Comparison of ENCODE assay signal across 10 cellular contexts in genomic region chr1:228986093-228986904, GRCh38.
A peak's percentile ranks its signal among the peaks of the same experiment; 100 is the strongest.
DNase-seq lines count a peak whose midpoint lies in the region; ATAC-seq and TF ChIP-seq lines count a peak whose summit lies in the region.
"Had no signal": no experiment of that assay in that cellular context is flagged by ENCODE, and none has a peak within 500 bp of the region (broad histone marks: within the 10 kb centered on the region; RNA-seq: fewer than 3 reads in every experiment).

No MANE protein-coding gene starts in this region.

- no peak for TF ChIP-seq POLR2A in vagina (IDR thresholded peaks at IDR 0.05)

- H3K27ac ChIP-seq in SK-N-SH (ENCODE audit: low read depth in 2 of 2, low read length in 1 of 2) (no peak overlapping the region; a peak in 1 of 4 replicates), vagina (no peak overlapping the region)

- intact Hi-C loops in vagina (cut with DNase I): no loop called here

- TF ChIP-seq CTCF in SK-N-SH (IDR thresholded peaks at IDR 0.05) (no peak), vagina (IDR thresholded peaks at IDR 0.05) (no peak)

- no peak overlapping the region for H3K9ac ChIP-seq in SK-N-SH

- peaks cover 0 to 60% of the 10 kb centered on the region in 2 experiments; a peak in 1 of 4 replicates for H3K4me1 ChIP-seq in SK-N-SH (ENCODE audit: control insufficient read depth in 1 of 2, insufficient read depth in 2 of 2, low read depth in 1 of 2, low read length in 1 of 2)
- H3K4me1 ChIP-seq in vagina: peaks cover 15% of the 10 kb centered on the region

- no peak overlapping the region for H2AFZ ChIP-seq in SK-N-SH (ENCODE audit: low read depth)

- no peaks in the 10 kb centered on the region for H4K20me1 ChIP-seq in SK-N-SH (ENCODE audit: insufficient read depth)

- POLR2A ChIA-PET in SK-N-SH (lab: Yijun Ruan, JAX): no interaction called here

- H3K4me2 ChIP-seq in SK-N-SH: no peak overlapping the region

- TF ChIP-seq EP300 in SK-N-SH (IDR thresholded peaks at IDR 0.05; ENCODE audit: borderline replicate concordance in 1 of 2, low read depth in 1 of 2, low read length in 1 of 2): no peak

- ATAC-seq in SK-N-SH treated with all-trans-retinoic acid at 6 μM for 48 hours (peak; percentile 27; the same call in 1 of the 3 replicates), HG03469 (IDR thresholded peaks at IDR 0.05; ENCODE audit: unreplicated experiment) (no peak)

- TF ChIP-seq RAD21 in SK-N-SH (IDR thresholded peaks at IDR 0.05; ENCODE audit: low read length): no peak

- H3K27me3 ChIP-seq in SK-N-SH (ENCODE audit: insufficient read depth) (no peaks in the 10 kb centered on the region), vagina (no peaks in the 10 kb centered on the region)

- H3K4me3 ChIP-seq in SK-N-SH (ENCODE audit: low read depth in 2 of 2, low read length in 1 of 2) (no peak overlapping the region), vagina (no peak overlapping the region)

- 78% methylated on average over 20 of the region's 22 CpGs for WGBS in SK-N-SH (ENCODE audit: low lambda C conversion rate)

- no peaks in the 10 kb centered on the region for H3K79me2 ChIP-seq in SK-N-SH (ENCODE audit: insufficient read depth)

- DNase-seq in SK-N-SH (no peak), cerebellum (ENCODE audit: low spot score) (peak; percentile 45), midbrain (lab: John Stamatoyannopoulos, UW) (peak; percentile 70), vagina (ENCODE audit: extremely low spot score in 2 of 2) (peak; percentile 71 to 95), kidney glomerular epithelial cell (lab: John Stamatoyannopoulos, UW) (no peak), GM03348 (ENCODE audit: low spot score) (no peak)
- DNase-seq: activated T-cell treated with anti-CD3 and anti-CD28 coated beads, Interleukin-2, amount 50 U/mL, for 1 hour; NCI-H1436 had no signal

- no peaks in the 10 kb centered on the region for H3K9me2 ChIP-seq in SK-N-SH

- no peaks in the 10 kb centered on the region for H3F3A ChIP-seq in SK-N-SH (replicated peaks; ENCODE audit: insufficient read depth)

- H3K36me3 ChIP-seq in SK-N-SH (replicated peaks in 1 of 2; ENCODE audit: control insufficient read depth in 1 of 2, insufficient read depth in 2 of 2, low read length in 1 of 2) (no peaks in the 10 kb centered on the region), vagina (no peaks in the 10 kb centered on the region)

- CTCF ChIA-PET in SK-N-SH (lab: Yijun Ruan, JAX): interaction anchor here (1.0 to 1.5 kb wide), 3 partner anchors 22 to 241 kb away, joined by 3 to 5 read pairs (median 4); no protein-coding TSS in a partner anchor

- no peaks in the 10 kb centered on the region for H3K9me3 ChIP-seq in SK-N-SH
- no peaks in the 10 kb centered on the region for H3K9me3 ChIP-seq in vagina

TF ChIP-seq in SK-N-SH treated with all-trans-retinoic acid at 6 μM for 48 hours, 23 proteins besides CTCF, POLR2A, EP300 and RAD21:
- TF ChIP-seq ESRRG (CRISPR knock-in tag; IDR thresholded peaks at IDR 0.05): no peak
- TF ChIP-seq ZNF565 (CRISPR knock-in tag; conservative IDR thresholded peaks at IDR 0.05; ENCODE audit: low read depth): no peak

TF ChIP-seq in SK-N-SH, 30 proteins besides CTCF, POLR2A, EP300 and RAD21:
- TF ChIP-seq PBX3 (IDR thresholded peaks at IDR 0.05) (no peak), RXRA (IDR thresholded peaks at IDR 0.05; ENCODE audit: borderline replicate concordance, low read depth) (no peak), ZBTB33 (IDR thresholded peaks at IDR 0.05; ENCODE audit: borderline replicate concordance, low read depth) (no peak)

Comparison
In these comparisons a context has a peak if more than half of its experiments do, and no peak if none do; other contexts are left out.
1. DNase-seq: peak in cerebellum (single experiment), midbrain (single experiment) and vagina (2 of 2); none in SK-N-SH (single experiment), kidney glomerular epithelial cell (single experiment) and GM03348 (single experiment).